13 cellular contexts compared by ENCODE assay signal in the genomic region with DNA sequence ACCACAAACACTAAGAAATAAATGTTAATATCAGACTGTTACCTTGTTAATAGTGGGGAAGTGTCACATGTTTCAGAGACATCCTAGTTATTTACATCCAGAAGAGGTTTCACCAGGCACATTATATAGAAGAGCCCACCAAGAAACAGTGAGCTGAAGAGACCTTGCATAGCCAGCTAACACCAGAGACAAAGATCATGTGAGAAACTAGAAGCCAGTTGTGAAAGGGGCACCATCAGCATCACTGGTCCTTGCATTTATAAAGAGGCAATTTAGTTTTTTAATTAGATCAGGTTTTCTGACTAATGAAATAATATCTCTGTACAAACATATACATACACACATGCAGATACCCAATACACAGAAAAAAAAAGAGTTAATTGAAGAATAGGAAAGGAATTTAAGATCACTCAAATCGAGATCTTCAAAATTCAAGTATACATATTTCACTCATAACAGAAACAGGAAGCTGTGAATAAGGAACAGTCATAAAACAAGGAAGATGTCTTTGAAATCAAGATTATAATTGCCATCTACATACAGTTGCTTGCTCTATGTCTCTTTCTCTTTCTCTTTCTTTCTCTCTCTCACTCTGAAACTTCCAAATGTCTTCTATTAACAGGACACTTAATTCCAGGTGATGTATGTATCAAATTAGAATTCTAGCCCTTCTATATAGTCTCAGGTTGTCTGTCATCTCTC.
DNase-seq lines count a peak whose midpoint lies in the region; ATAC-seq and TF ChIP-seq lines count a peak whose summit lies in the region.
"Had no signal": no experiment of that assay in that cellular context is flagged by ENCODE, and none has a peak within 500 bp of the region (broad histone marks: within the 10 kb centered on the region; RNA-seq: fewer than 3 reads in every experiment).

No MANE protein-coding gene starts in this region.

- CTCF ChIA-PET in activated CD4-positive, alpha-beta T cell treated with anti-CD3 and anti-CD28 coated beads, Interleukin-2, amount 10 ng/mL, durations not matched to agents 7 days and 5 days (lab: Charles Lee): interaction anchor here (1.3 to 2.1 kb wide), 2 partner anchors 10 to 79 kb away, joined by 3 to 7 read pairs; no protein-coding TSS in a partner anchor
- CTCF ChIA-PET in activated CD4-positive, alpha-beta memory T cell treated with anti-CD3 and anti-CD28 coated beads for 36 hours (lab: Charles Lee): interaction anchor here (0.9 to 1.6 kb wide), 4 partner anchors 50 to 81 kb away, joined by 3 to 6 read pairs (median 4); no protein-coding TSS in a partner anchor

- POLR2A ChIA-PET in activated CD4-positive, alpha-beta T cell treated with anti-CD3 and anti-CD28 coated beads, Interleukin-2, amount 10 ng/mL, durations not matched to agents 7 days and 5 days (lab: Charles Lee): interaction anchor here (0.6 kb wide), 1 partner anchor 10 kb away, joined by 3 read pairs; no protein-coding TSS in a partner anchor
- POLR2A ChIA-PET in activated CD4-positive, alpha-beta memory T cell treated with anti-CD3 and anti-CD28 coated beads for 36 hours (lab: Charles Lee): interaction anchor here (0.9 to 1.9 kb wide), 5 partner anchors 11 to 314 kb away, joined by 3 to 7 read pairs (median 4); no protein-coding TSS in a partner anchor

- no peaks in the 10 kb centered on the region for H3K9me3 ChIP-seq in MM.1S (replicated peaks; ENCODE audit: insufficient read depth, low read length)
- H3K9me3 ChIP-seq in BE2C: no peaks in the 10 kb centered on the region
- H3K9me3 ChIP-seq: esophagus muscularis mucosa had no signal

- H3K36me3 ChIP-seq in MM.1S (replicated peaks; ENCODE audit: insufficient read depth, low read length) (no peaks in the 10 kb centered on the region), BE2C (no peaks in the 10 kb centered on the region)
- H3K36me3 ChIP-seq: esophagus muscularis mucosa had no signal

- no peak overlapping the region for H2AFZ ChIP-seq in MM.1S (ENCODE audit: low read length)

- H3K27me3 ChIP-seq in MM.1S (replicated peaks; ENCODE audit: insufficient read depth, low read length) (no peaks in the 10 kb centered on the region), BE2C (no peaks in the 10 kb centered on the region)
- H3K27me3 ChIP-seq: esophagus muscularis mucosa had no signal

- peak overlapping the region; percentile 78 for H3K27ac Mint-ChIP-seq in activated CD4-positive, alpha-beta T cell treated with anti-CD3 and anti-CD28 coated beads, Interleukin-2, amount 10 ng/mL, durations not matched to agents 7 days and 5 days
- H3K27ac Mint-ChIP-seq in activated CD4-positive, alpha-beta memory T cell treated with anti-CD3 and anti-CD28 coated beads for 36 hours: peak overlapping the region; percentile 75
- H3K27ac Mint-ChIP-seq in stimulated activated memory B cell treated with anti-CD40 and anti-IgM and Interleukin-4, amounts not matched to agents 10 μg/mL and 1 μg/mL and 100 μg/mL, for 72 hours: peak overlapping the region; percentile 84
- H3K27ac Mint-ChIP-seq: type B pancreatic cell had no signal

- intact Hi-C loops in activated CD4-positive, alpha-beta memory T cell treated with anti-CD3 and anti-CD28 coated beads for 36 hours (cut with micrococcal nuclease): loop anchor here (1.0 to 10.0 kb wide), 5 partner anchors 7 to 134 kb away; no protein-coding TSS in a partner anchor

- no peaks in the 10 kb centered on the region for H3K79me2 ChIP-seq in MM.1S (ENCODE audit: low read length)

- H3K27ac ChIP-seq in MM.1S (ENCODE audit: low read length): no peak overlapping the region
- H3K27ac ChIP-seq: esophagus muscularis mucosa had no signal

- H3K9ac ChIP-seq in MM.1S (ENCODE audit: low read length): no peak overlapping the region

- H3K4me3 ChIP-seq in MM.1S (ENCODE audit: low read length) (no peak overlapping the region), BE2C (ENCODE audit: low read depth, low read length) (no peak overlapping the region)
- H3K4me3 ChIP-seq: esophagus muscularis mucosa had no signal

- H3K36me3 Mint-ChIP-seq in activated CD4-positive, alpha-beta T cell treated with anti-CD3 and anti-CD28 coated beads, Interleukin-2, amount 10 ng/mL, durations not matched to agents 7 days and 5 days (ENCODE audit: low read depth): no peaks in the 10 kb centered on the region
- no peaks in the 10 kb centered on the region for H3K36me3 Mint-ChIP-seq in activated CD4-positive, alpha-beta memory T cell treated with anti-CD3 and anti-CD28 coated beads for 36 hours
- no peaks in the 10 kb centered on the region for H3K36me3 Mint-ChIP-seq in stimulated activated memory B cell treated with anti-CD40 and anti-IgM and Interleukin-4, amounts not matched to agents 10 μg/mL and 1 μg/mL and 100 μg/mL, for 72 hours
- H3K36me3 Mint-ChIP-seq: type B pancreatic cell had no signal

- H3K9me2 ChIP-seq in MM.1S (replicated peaks; ENCODE audit: insufficient read depth, low read length): no peaks in the 10 kb centered on the region

- no peak for DNase-seq in activated CD4-positive, alpha-beta T cell treated with anti-CD3 and anti-CD28 coated beads, Interleukin-2, amount 10 ng/mL, durations not matched to agents 7 days and 5 days
- DNase-seq in activated CD4-positive, alpha-beta T cell treated with anti-CD3 and anti-CD28 coated beads for 4 hours: no peak
- no peak for DNase-seq in activated CD4-positive, alpha-beta memory T cell treated with anti-CD3 and anti-CD28 coated beads for 36 hours
- DNase-seq in MM.1S (no peak), BE2C (no peak)
- DNase-seq: ACHN; nucleus accumbens; stimulated activated CD4-positive, alpha-beta T cell treated with anti-CD3 and anti-CD28 coated beads, Interleukin-4, amount 100 ng/mL, for 4 hours had no signal

- TF ChIP-seq CTCF in MM.1S (IDR thresholded peaks at IDR 0.05; ENCODE audit: low read length): no peak
- no peak for TF ChIP-seq CTCF in BE2C (IDR thresholded peaks at IDR 0.05; ENCODE audit: low read depth, low read length)

- peaks cover 6% of the 10 kb centered on the region for H3K4me1 ChIP-seq in MM.1S (ENCODE audit: low read length)
- peaks cover 18% of the 10 kb centered on the region for H3K4me1 ChIP-seq in BE2C

- no peaks in the 10 kb centered on the region for H3K9me3 Mint-ChIP-seq in activated CD4-positive, alpha-beta T cell treated with anti-CD3 and anti-CD28 coated beads, Interleukin-2, amount 10 ng/mL, durations not matched to agents 7 days and 5 days
- no peaks in the 10 kb centered on the region for H3K9me3 Mint-ChIP-seq in activated CD4-positive, alpha-beta memory T cell treated with anti-CD3 and anti-CD28 coated beads for 36 hours
- H3K9me3 Mint-ChIP-seq in stimulated activated memory B cell treated with anti-CD40 and anti-IgM and Interleukin-4, amounts not matched to agents 10 μg/mL and 1 μg/mL and 100 μg/mL, for 72 hours: no peaks in the 10 kb centered on the region
- H3K9me3 Mint-ChIP-seq: type B pancreatic cell had no signal

- peaks cover 3% of the 10 kb centered on the region; the same call in 1 of the 2 replicates for H3F3A ChIP-seq in MM.1S (ENCODE audit: insufficient read depth, low read length)

- no peak overlapping the region for H3K4me2 ChIP-seq in MM.1S (ENCODE audit: low read depth, low read length)

- no peaks in the 10 kb centered on the region for H3K27me3 Mint-ChIP-seq in activated CD4-positive, alpha-beta T cell treated with anti-CD3 and anti-CD28 coated beads, Interleukin-2, amount 10 ng/mL, durations not matched to agents 7 days and 5 days
- H3K27me3 Mint-ChIP-seq in activated CD4-positive, alpha-beta memory T cell treated with anti-CD3 and anti-CD28 coated beads for 36 hours: no peaks in the 10 kb centered on the region
- H3K27me3 Mint-ChIP-seq in stimulated activated memory B cell treated with anti-CD40 and anti-IgM and Interleukin-4, amounts not matched to agents 10 μg/mL and 1 μg/mL and 100 μg/mL, for 72 hours: no peaks in the 10 kb centered on the region
- H3K27me3 Mint-ChIP-seq: type B pancreatic cell had no signal

- no peaks in the 10 kb centered on the region for H4K20me1 ChIP-seq in MM.1S (ENCODE audit: insufficient read depth, low read length)

- no peak overlapping the region for H3K4me3 Mint-ChIP-seq in activated CD4-positive, alpha-beta T cell treated with anti-CD3 and anti-CD28 coated beads, Interleukin-2, amount 10 ng/mL, durations not matched to agents 7 days and 5 days
- peak overlapping the region; percentile 45 for H3K4me3 Mint-ChIP-seq in activated CD4-positive, alpha-beta memory T cell treated with anti-CD3 and anti-CD28 coated beads for 36 hours
- peak overlapping the region; percentile 24 for H3K4me3 Mint-ChIP-seq in stimulated activated memory B cell treated with anti-CD40 and anti-IgM and Interleukin-4, amounts not matched to agents 10 μg/mL and 1 μg/mL and 100 μg/mL, for 72 hours
- H3K4me3 Mint-ChIP-seq: type B pancreatic cell had no signal

- peaks cover 19% of the 10 kb centered on the region for H3K4me1 Mint-ChIP-seq in activated CD4-positive, alpha-beta T cell treated with anti-CD3 and anti-CD28 coated beads, Interleukin-2, amount 10 ng/mL, durations not matched to agents 7 days and 5 days
- peaks cover 27% of the 10 kb centered on the region for H3K4me1 Mint-ChIP-seq in activated CD4-positive, alpha-beta memory T cell treated with anti-CD3 and anti-CD28 coated beads for 36 hours (ENCODE audit: low read depth)
- peaks cover 18% of the 10 kb centered on the region for H3K4me1 Mint-ChIP-seq in stimulated activated memory B cell treated with anti-CD40 and anti-IgM and Interleukin-4, amounts not matched to agents 10 μg/mL and 1 μg/mL and 100 μg/mL, for 72 hours

- ATAC-seq in HG03159 (IDR thresholded peaks at IDR 0.05; ENCODE audit: unreplicated experiment) (peak; percentile 83), HG03457 (IDR thresholded peaks at IDR 0.05; ENCODE audit: unreplicated experiment) (no peak)
- ATAC-seq in stimulated activated memory B cell treated with anti-CD40 and anti-IgM and Interleukin-4, amounts not matched to agents 10 μg/mL and 1 μg/mL and 100 μg/mL, for 72 hours: peak; percentile 78
